ENCODE assay signal across 1 cellular context in genomic region chr9:101433229-101433628, GRCh38.
TF ChIP-seq lines count a peak whose summit lies in the region.

No MANE protein-coding gene starts in this region.

TF ChIP-seq in HepG2, 621 proteins besides CTCF, POLR2A, EP300 and RAD21 (continued from another document and continues in another):
- no peak for TF ChIP-seq SNAPC5 (CRISPR knock-in tag; IDR thresholded peaks at IDR 0.05; ENCODE audit: borderline replicate concordance)
- peak; percentile 69; the same call in 1 of the 2 replicates for TF ChIP-seq DPF2 (CRISPR knock-in tag; IDR thresholded peaks at IDR 0.05; ENCODE audit: borderline replicate concordance, low read depth)
- no peak for TF ChIP-seq TEAD2 (CRISPR knock-in tag; IDR thresholded peaks at IDR 0.05)
- TF ChIP-seq ZBTB46 (CRISPR knock-in tag; IDR thresholded peaks at IDR 0.05; ENCODE audit: borderline replicate concordance), result no peak
- peak; percentile 99 for TF ChIP-seq HNF1B (CRISPR knock-in tag; IDR thresholded peaks at IDR 0.05)
- no peak for TF ChIP-seq ZNF430 (CRISPR knock-in tag; IDR thresholded peaks at IDR 0.05)
- no peak for TF ChIP-seq ZBTB21 (CRISPR knock-in tag; IDR thresholded peaks at IDR 0.05)
- TF ChIP-seq PAF1 (CRISPR knock-in tag; IDR thresholded peaks at IDR 0.05), result no peak
- TF ChIP-seq KDM3A (CRISPR knock-in tag; IDR thresholded peaks at IDR 0.05; ENCODE audit: low read depth), result 0 out of 2 replicates have a peak, but pooled peaks have one; percentile 49
- TF ChIP-seq RBAK (CRISPR knock-in tag; IDR thresholded peaks at IDR 0.05), result no peak
- no peak for TF ChIP-seq MXD1 (CRISPR knock-in tag; IDR thresholded peaks at IDR 0.05)
- no peak for TF ChIP-seq ZBTB44 (CRISPR knock-in tag; IDR thresholded peaks at IDR 0.05)
- TF ChIP-seq ZNF770 (CRISPR knock-in tag; IDR thresholded peaks at IDR 0.05), result no peak
- no peak for TF ChIP-seq NFE2 (CRISPR knock-in tag; IDR thresholded peaks at IDR 0.05)
- TF ChIP-seq TOPORS (CRISPR knock-in tag; IDR thresholded peaks at IDR 0.05), result 0 out of 2 replicates have a peak, but pooled peaks have one; percentile 59
- no peak for TF ChIP-seq ZNF768 (CRISPR knock-in tag; IDR thresholded peaks at IDR 0.05)
- TF ChIP-seq ZNF292 (CRISPR knock-in tag; IDR thresholded peaks at IDR 0.05; ENCODE audit: borderline replicate concordance, low read depth), result 0 out of 2 replicates have a peak, but pooled peaks have one; percentile 46
- TF ChIP-seq NFIB (CRISPR knock-in tag; IDR thresholded peaks at IDR 0.05; ENCODE audit: borderline replicate concordance), result no peak
- peak; percentile 42; the same call in 1 of the 2 replicates for TF ChIP-seq TOE1 (CRISPR knock-in tag; IDR thresholded peaks at IDR 0.05)
- peak; percentile 77; the same call in 1 of the 2 replicates for TF ChIP-seq ZNF792 (CRISPR knock-in tag; IDR thresholded peaks at IDR 0.05)
- no peak for TF ChIP-seq U2AF1 (optimal IDR thresholded peaks at IDR 0.05; ENCODE audit: low read depth, low read length)
- TF ChIP-seq DNMT1 (CRISPR knock-in tag; IDR thresholded peaks at IDR 0.05), result no peak
- TF ChIP-seq ZNF552 (CRISPR knock-in tag; IDR thresholded peaks at IDR 0.05; ENCODE audit: borderline replicate concordance), result no peak
- peak; percentile 91 for TF ChIP-seq KDM6A (CRISPR knock-in tag; IDR thresholded peaks at IDR 0.05; ENCODE audit: low read depth)
- no peak; the same call in 1 of the 2 replicates for TF ChIP-seq MYPOP (CRISPR knock-in tag; IDR thresholded peaks at IDR 0.05)
- TF ChIP-seq NFE2L1 (CRISPR knock-in tag; IDR thresholded peaks at IDR 0.05; ENCODE audit: borderline replicate concordance), result no peak
- TF ChIP-seq CREB1 (IDR thresholded peaks at IDR 0.05), result no peak
- peak; percentile 67 for TF ChIP-seq CREB1 (CRISPR knock-in tag; IDR thresholded peaks at IDR 0.05)
- TF ChIP-seq ZNF326 (CRISPR knock-in tag; IDR thresholded peaks at IDR 0.05; ENCODE audit: borderline replicate concordance), result no peak
- no peak for TF ChIP-seq ZNF629 (CRISPR knock-in tag; conservative IDR thresholded peaks at IDR 0.05)
- no peak for TF ChIP-seq RBFOX2 (IDR thresholded peaks at IDR 0.05; ENCODE audit: low read depth, low read length)
- TF ChIP-seq ZNF747 (CRISPR knock-in tag; IDR thresholded peaks at IDR 0.05; ENCODE audit: borderline replicate concordance), result no peak
- no peak for TF ChIP-seq FUBP1 (CRISPR knock-in tag; IDR thresholded peaks at IDR 0.05; ENCODE audit: borderline replicate concordance)
- TF ChIP-seq FOSL2 (CRISPR knock-in tag; IDR thresholded peaks at IDR 0.05), result peak; percentile 63
- TF ChIP-seq POGK (CRISPR knock-in tag; conservative IDR thresholded peaks at IDR 0.05), result no peak
- TF ChIP-seq ZNF446 (CRISPR knock-in tag; IDR thresholded peaks at IDR 0.05), result no peak
- TF ChIP-seq CBFB (CRISPR knock-in tag; IDR thresholded peaks at IDR 0.05), result peak; percentile 60; the same call in 1 of the 2 replicates
- TF ChIP-seq PHF8 (CRISPR knock-in tag; IDR thresholded peaks at IDR 0.05), result no peak
- TF ChIP-seq TEAD3 (CRISPR knock-in tag; optimal IDR thresholded peaks at IDR 0.05; ENCODE audit: borderline replicate concordance), result peak; percentile 70
- TF ChIP-seq KAT7 (CRISPR knock-in tag; IDR thresholded peaks at IDR 0.05; ENCODE audit: borderline replicate concordance), result peak; percentile 68; the same call in 1 of the 2 replicates
- no peak for TF ChIP-seq TFAP4 (IDR thresholded peaks at IDR 0.05; ENCODE audit: borderline replicate concordance, low read depth)
- TF ChIP-seq ZNF329 (CRISPR knock-in tag; IDR thresholded peaks at IDR 0.05; ENCODE audit: low read depth), result no peak
- TF ChIP-seq TCF7 (IDR thresholded peaks at IDR 0.05; ENCODE audit: low read depth), result peak; percentile 84
- TF ChIP-seq NCOA1 (CRISPR knock-in tag; IDR thresholded peaks at IDR 0.05), result no peak
- TF ChIP-seq CHD2 (IDR thresholded peaks at IDR 0.05; ENCODE audit: low read depth, low read length), result no peak
- TF ChIP-seq PRDM10 (CRISPR knock-in tag; IDR thresholded peaks at IDR 0.05; ENCODE audit: low read depth), result 0 out of 2 replicates have a peak, but pooled peaks have one; percentile 66
- TF ChIP-seq ZNF639 (CRISPR knock-in tag; conservative IDR thresholded peaks at IDR 0.05), result no peak
